ENCODE assay signal across 27 cellular contexts in genomic region chr3:18103591-18103990, GRCh38.
"Had no signal": no experiment of that assay in that cellular context is flagged by ENCODE, and none has a peak within 500 bp of the region (broad histone marks: within the 10 kb centered on the region; RNA-seq: fewer than 3 reads in every experiment).

No MANE protein-coding gene starts in this region.

- H3K27ac Mint-ChIP-seq: mesothelial cell of epicardium; naive B cell; naive thymus-derived CD8-positive, alpha-beta T cell had no signal

- H3K9me3 Mint-ChIP-seq: mesothelial cell of epicardium had no signal

- H3K9me3 ChIP-seq: esophagus squamous epithelium, gastrocnemius medialis, heart right ventricle, left lung, lower lobe of right lung, mucosa of descending colon had no signal

- H3K27ac ChIP-seq: coronary artery, dorsolateral prefrontal cortex, epithelial cell of prostate, esophagus squamous epithelium, gastrocnemius medialis, heart right ventricle, left lung, lower lobe of right lung had no signal

- DNase-seq: dermis blood vessel endothelial cell; dorsolateral prefrontal cortex; effector CD4-positive, alpha-beta T cell; effector memory CD4-positive, alpha-beta T cell; erythroblast; esophagus squamous epithelium; foreskin fibroblast; foreskin melanocyte; gastrocnemius medialis; glutamatergic neuron; head of caudate nucleus; heart right ventricle; hypothalamus; islet precursor cell; kidney; kidney glomerular epithelial cell; left cardiac atrium; left lung; left ventricle myocardium superior; lower lobe of right lung; mesenchymal stem cell; mucosa of descending colon; naive B cell; naive thymus-derived CD8-positive, alpha-beta T cell had no signal

- H3K4me3 Mint-ChIP-seq: mesothelial cell of epicardium; naive B cell; naive thymus-derived CD8-positive, alpha-beta T cell had no signal

- H3K4me3 ChIP-seq: coronary artery, dorsolateral prefrontal cortex, esophagus squamous epithelium, gastrocnemius medialis, heart right ventricle, left lung, lower lobe of right lung, mucosa of descending colon had no signal

- H3K27me3 ChIP-seq: dorsolateral prefrontal cortex, esophagus squamous epithelium, gastrocnemius medialis, heart right ventricle, left lung had no signal

- H3K36me3 ChIP-seq: esophagus squamous epithelium, gastrocnemius medialis, heart right ventricle, left lung, lower lobe of right lung had no signal

- H3K4me1 Mint-ChIP-seq: naive B cell; naive thymus-derived CD8-positive, alpha-beta T cell had no signal

- ATAC-seq: gastrocnemius medialis; heart right ventricle; left cardiac atrium; left lung; left ventricle myocardium superior; lower lobe of right lung; mucosa of descending colon; naive thymus-derived CD8-positive, alpha-beta T cell had no signal

- H3K4me1 ChIP-seq: gastrocnemius medialis, left lung, lower lobe of right lung had no signal

- H3K36me3 Mint-ChIP-seq: mesothelial cell of epicardium; naive thymus-derived CD8-positive, alpha-beta T cell had no signal
